In the genomic region with DNA sequence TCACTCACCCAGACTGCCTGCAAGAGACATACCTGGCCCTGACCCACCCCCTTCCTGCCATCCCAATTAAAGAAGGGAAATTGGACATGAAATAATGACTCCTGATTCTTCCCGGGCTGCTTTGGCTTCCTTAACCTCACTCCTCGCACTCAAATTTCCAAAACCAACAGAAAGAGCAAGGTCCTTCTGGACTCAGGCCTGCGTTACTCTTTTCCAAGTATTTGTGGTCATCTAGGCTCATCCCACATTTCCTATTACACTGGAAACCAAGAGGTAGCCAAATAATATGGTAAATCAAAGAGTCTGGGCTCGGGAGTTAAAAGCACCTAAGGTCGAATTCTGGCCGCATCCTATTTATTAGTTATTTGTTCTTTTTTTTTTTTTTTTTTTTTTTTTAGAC, we compare ENCODE assay signal across 7 cellular contexts.
"Had no signal": no experiment of that assay in that cellular context is flagged by ENCODE, and none has a peak within 500 bp of the region (broad histone marks: within the 10 kb centered on the region; RNA-seq: fewer than 3 reads in every experiment).

No MANE protein-coding gene starts in this region.

- H3K4me1 Mint-ChIP-seq: IgD-negative memory B cell had no signal

- DNase-seq: GOT3, H9, HCEC 1CT, KBM-7 had no signal

- H3K4me3 Mint-ChIP-seq: H9, IgD-negative memory B cell had no signal

- FAIRE-seq: H54, HTR-8/SVneo had no signal

- H3K27ac Mint-ChIP-seq: H9, IgD-negative memory B cell had no signal
